8 cellular contexts compared by ENCODE assay signal in genomic region chr19:27635401-27635800, GRCh38.
"Had no signal": no experiment of that assay in that cellular context is flagged by ENCODE, and none has a peak within 500 bp of the region (broad histone marks: within the 10 kb centered on the region; RNA-seq: fewer than 3 reads in every experiment).

No MANE protein-coding gene starts in this region.

- H3K4me3 Mint-ChIP-seq: HFFc6 had no signal

- FAIRE-seq: K562 had no signal

- ATAC-seq: HCT116, K562 had no signal

- H3K27ac Mint-ChIP-seq: HFFc6 had no signal

- DNase-seq: GM23248, GOT3, H7, HFFc6, IMR-90, KG1 had no signal
